Comparison of ENCODE assay signal across 1 cellular context in the genomic region with DNA sequence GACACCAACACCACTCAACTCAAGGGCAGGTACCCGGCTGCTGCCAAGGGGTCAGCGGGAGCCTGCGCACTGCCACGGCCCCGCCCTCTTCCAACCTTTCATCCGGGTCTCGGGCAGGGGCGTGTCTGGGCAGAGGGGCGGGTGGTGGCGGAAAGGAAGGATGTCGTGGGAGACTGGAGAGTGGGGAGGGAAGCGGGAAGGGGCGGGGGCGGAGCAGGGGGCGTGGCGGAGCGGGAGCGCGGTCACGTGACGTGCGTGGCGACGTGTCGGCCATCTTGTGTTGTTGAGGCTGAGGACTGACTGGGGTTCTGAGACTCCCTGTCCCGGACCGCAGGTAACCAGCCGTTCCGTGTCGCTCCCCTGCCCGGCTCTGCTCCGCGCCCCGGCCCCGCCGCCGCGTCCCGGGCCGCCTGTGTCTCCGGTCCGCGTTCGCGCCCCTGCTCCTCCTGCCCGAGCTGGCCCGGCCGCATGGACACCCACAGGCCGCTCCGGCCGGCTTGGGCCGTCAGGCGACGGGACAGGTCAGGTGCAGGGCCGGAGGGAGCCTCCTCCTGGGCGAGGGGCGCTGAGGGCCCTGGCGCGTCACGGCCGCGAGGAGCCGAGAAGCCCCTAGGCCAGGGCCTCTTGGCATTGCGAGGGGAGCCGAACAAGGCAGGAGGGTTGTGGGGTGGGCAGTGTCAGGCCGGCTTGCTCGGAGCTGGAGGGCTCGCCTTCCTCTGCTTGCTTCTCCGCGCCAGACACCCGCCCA.
TF ChIP-seq lines count a peak whose summit lies in the region.

A gene with protein sequence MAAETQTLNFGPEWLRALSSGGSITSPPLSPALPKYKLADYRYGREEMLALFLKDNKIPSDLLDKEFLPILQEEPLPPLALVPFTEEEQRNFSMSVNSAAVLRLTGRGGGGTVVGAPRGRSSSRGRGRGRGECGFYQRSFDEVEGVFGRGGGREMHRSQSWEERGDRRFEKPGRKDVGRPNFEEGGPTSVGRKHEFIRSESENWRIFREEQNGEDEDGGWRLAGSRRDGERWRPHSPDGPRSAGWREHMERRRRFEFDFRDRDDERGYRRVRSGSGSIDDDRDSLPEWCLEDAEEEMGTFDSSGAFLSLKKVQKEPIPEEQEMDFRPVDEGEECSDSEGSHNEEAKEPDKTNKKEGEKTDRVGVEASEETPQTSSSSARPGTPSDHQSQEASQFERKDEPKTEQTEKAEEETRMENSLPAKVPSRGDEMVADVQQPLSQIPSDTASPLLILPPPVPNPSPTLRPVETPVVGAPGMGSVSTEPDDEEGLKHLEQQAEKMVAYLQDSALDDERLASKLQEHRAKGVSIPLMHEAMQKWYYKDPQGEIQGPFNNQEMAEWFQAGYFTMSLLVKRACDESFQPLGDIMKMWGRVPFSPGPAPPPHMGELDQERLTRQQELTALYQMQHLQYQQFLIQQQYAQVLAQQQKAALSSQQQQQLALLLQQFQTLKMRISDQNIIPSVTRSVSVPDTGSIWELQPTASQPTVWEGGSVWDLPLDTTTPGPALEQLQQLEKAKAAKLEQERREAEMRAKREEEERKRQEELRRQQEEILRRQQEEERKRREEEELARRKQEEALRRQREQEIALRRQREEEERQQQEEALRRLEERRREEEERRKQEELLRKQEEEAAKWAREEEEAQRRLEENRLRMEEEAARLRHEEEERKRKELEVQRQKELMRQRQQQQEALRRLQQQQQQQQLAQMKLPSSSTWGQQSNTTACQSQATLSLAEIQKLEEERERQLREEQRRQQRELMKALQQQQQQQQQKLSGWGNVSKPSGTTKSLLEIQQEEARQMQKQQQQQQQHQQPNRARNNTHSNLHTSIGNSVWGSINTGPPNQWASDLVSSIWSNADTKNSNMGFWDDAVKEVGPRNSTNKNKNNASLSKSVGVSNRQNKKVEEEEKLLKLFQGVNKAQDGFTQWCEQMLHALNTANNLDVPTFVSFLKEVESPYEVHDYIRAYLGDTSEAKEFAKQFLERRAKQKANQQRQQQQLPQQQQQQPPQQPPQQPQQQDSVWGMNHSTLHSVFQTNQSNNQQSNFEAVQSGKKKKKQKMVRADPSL (N-terminal part only) (plus strand): TSS at position 273 of the 748 bp plus-strand sequence. CDS start 37,867 bp downstream, outside the sequence.

TF ChIP-seq in HepG2, 621 proteins besides CTCF, POLR2A, EP300 and RAD21 (continued from another document):
- TF ChIP-seq, protein P1, sequence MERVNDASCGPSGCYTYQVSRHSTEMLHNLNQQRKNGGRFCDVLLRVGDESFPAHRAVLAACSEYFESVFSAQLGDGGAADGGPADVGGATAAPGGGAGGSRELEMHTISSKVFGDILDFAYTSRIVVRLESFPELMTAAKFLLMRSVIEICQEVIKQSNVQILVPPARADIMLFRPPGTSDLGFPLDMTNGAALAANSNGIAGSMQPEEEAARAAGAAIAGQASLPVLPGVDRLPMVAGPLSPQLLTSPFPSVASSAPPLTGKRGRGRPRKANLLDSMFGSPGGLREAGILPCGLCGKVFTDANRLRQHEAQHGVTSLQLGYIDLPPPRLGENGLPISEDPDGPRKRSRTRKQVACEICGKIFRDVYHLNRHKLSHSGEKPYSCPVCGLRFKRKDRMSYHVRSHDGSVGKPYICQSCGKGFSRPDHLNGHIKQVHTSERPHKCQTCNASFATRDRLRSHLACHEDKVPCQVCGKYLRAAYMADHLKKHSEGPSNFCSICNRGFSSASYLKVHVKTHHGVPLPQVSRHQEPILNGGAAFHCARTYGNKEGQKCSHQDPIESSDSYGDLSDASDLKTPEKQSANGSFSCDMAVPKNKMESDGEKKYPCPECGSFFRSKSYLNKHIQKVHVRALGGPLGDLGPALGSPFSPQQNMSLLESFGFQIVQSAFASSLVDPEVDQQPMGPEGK (CRISPR knock-in tag; IDR thresholded peaks at IDR 0.05), result peak; percentile 74
- peak; percentile 18; the same call in 1 of the 2 replicates for TF ChIP-seq REPIN1 (CRISPR knock-in tag; IDR thresholded peaks at IDR 0.05; ENCODE audit: borderline replicate concordance, low read depth)
- peak; percentile 66; the same call in 1 of the 2 replicates for TF ChIP-seq PHF20 (CRISPR knock-in tag; IDR thresholded peaks at IDR 0.05)
- 0 out of 2 replicates have a peak, but pooled peaks have one; percentile 49 for TF ChIP-seq ZNF383 (CRISPR knock-in tag; IDR thresholded peaks at IDR 0.05; ENCODE audit: borderline replicate concordance)
- no peak for TF ChIP-seq PCBP1 (IDR thresholded peaks at IDR 0.05; ENCODE audit: borderline replicate concordance, low read depth, low read length)
- TF ChIP-seq, protein P2, sequence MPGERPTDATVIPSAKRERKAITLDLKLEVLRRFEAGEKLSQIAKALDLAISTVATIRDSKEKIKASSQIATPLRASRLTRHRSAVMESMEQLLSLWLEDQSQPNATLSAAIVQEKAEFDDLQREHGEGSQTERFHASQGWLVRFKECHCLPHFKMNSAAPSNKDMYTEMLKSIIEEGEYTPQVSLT (CRISPR knock-in tag; IDR thresholded peaks at IDR 0.05; ENCODE audit: borderline replicate concordance, low read depth), result no peak
- peak; percentile 58 for TF ChIP-seq ZNF567 (CRISPR knock-in tag; IDR thresholded peaks at IDR 0.05; ENCODE audit: borderline replicate concordance)
- TF ChIP-seq MYNN (CRISPR knock-in tag; IDR thresholded peaks at IDR 0.05; ENCODE audit: low read depth), result peak; percentile 38; the same call in 1 of the 2 replicates
- TF ChIP-seq ATRX (CRISPR knock-in tag; IDR thresholded peaks at IDR 0.05; ENCODE audit: borderline replicate concordance), result peak; percentile 89; the same call in 1 of the 2 replicates
- TF ChIP-seq, protein P3, sequence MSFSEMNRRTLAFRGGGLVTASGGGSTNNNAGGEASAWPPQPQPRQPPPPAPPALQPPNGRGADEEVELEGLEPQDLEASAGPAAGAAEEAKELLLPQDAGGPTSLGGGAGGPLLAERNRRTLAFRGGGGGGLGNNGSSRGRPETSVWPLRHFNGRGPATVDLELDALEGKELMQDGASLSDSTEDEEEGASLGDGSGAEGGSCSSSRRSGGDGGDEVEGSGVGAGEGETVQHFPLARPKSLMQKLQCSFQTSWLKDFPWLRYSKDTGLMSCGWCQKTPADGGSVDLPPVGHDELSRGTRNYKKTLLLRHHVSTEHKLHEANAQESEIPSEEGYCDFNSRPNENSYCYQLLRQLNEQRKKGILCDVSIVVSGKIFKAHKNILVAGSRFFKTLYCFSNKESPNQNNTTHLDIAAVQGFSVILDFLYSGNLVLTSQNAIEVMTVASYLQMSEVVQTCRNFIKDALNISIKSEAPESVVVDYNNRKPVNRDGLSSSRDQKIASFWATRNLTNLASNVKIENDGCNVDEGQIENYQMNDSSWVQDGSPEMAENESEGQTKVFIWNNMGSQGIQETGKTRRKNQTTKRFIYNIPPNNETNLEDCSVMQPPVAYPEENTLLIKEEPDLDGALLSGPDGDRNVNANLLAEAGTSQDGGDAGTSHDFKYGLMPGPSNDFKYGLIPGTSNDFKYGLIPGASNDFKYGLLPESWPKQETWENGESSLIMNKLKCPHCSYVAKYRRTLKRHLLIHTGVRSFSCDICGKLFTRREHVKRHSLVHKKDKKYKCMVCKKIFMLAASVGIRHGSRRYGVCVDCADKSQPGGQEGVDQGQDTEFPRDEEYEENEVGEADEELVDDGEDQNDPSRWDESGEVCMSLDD (CRISPR knock-in tag; IDR thresholded peaks at IDR 0.05; ENCODE audit: borderline replicate concordance), result 0 out of 2 replicates have a peak, but pooled peaks have one; percentile 57
- peak; percentile 36; the same call in 1 of the 2 replicates for TF ChIP-seq ZSCAN25 (CRISPR knock-in tag; IDR thresholded peaks at IDR 0.05)
- TF ChIP-seq ZNF335 (CRISPR knock-in tag; IDR thresholded peaks at IDR 0.05), result 0 out of 2 replicates have a peak, but pooled peaks have one; percentile 9
- peak; percentile 60; the same call in 1 of the 2 replicates for TF ChIP-seq TOE1 (CRISPR knock-in tag; IDR thresholded peaks at IDR 0.05)
- no peak for TF ChIP-seq NFIB (CRISPR knock-in tag; IDR thresholded peaks at IDR 0.05; ENCODE audit: borderline replicate concordance)
- TF ChIP-seq, protein P4, sequence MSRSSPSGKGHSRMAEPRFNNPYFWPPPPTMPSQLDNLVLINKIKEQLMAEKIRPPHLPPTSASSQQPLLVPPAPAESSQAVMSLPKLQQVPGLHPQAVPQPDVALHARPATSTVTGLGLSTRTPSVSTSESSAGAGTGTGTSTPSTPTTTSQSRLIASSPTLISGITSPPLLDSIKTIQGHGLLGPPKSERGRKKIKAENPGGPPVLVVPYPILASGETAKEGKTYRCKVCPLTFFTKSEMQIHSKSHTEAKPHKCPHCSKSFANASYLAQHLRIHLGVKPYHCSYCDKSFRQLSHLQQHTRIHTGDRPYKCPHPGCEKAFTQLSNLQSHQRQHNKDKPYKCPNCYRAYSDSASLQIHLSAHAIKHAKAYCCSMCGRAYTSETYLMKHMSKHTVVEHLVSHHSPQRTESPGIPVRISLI (CRISPR knock-in tag; IDR thresholded peaks at IDR 0.05; ENCODE audit: borderline replicate concordance), result peak; percentile 48; the same call in 1 of the 2 replicates
- peak; percentile 87 for TF ChIP-seq SRY (CRISPR knock-in tag; IDR thresholded peaks at IDR 0.05)
- no peak for TF ChIP-seq ZNF460 (CRISPR knock-in tag; IDR thresholded peaks at IDR 0.05; ENCODE audit: borderline replicate concordance)
- 0 out of 2 replicates have a peak, but pooled peaks have one; percentile 75 for TF ChIP-seq CBX5 (CRISPR knock-in tag; IDR thresholded peaks at IDR 0.05; ENCODE audit: borderline replicate concordance)
- peak; percentile 94; the same call in 1 of the 2 replicates for TF ChIP-seq ZFYVE20 (CRISPR knock-in tag; IDR thresholded peaks at IDR 0.05; ENCODE audit: borderline replicate concordance, low read depth)
- no peak for TF ChIP-seq NCOA5 (CRISPR knock-in tag; IDR thresholded peaks at IDR 0.05)
- TF ChIP-seq, protein P5, sequence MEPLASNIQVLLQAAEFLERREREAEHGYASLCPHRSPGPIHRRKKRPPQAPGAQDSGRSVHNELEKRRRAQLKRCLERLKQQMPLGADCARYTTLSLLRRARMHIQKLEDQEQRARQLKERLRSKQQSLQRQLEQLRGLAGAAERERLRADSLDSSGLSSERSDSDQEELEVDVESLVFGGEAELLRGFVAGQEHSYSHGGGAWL (CRISPR knock-in tag; IDR thresholded peaks at IDR 0.05), result peak; percentile 93
- TF ChIP-seq, protein P6, sequence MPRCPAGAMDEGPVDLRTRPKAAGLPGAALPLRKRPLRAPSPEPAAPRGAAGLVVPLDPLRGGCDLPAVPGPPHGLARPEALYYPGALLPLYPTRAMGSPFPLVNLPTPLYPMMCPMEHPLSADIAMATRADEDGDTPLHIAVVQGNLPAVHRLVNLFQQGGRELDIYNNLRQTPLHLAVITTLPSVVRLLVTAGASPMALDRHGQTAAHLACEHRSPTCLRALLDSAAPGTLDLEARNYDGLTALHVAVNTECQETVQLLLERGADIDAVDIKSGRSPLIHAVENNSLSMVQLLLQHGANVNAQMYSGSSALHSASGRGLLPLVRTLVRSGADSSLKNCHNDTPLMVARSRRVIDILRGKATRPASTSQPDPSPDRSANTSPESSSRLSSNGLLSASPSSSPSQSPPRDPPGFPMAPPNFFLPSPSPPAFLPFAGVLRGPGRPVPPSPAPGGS (CRISPR knock-in tag; IDR thresholded peaks at IDR 0.05), result peak; percentile 91; the same call in 1 of the 2 replicates
- TF ChIP-seq KDM5A (IDR thresholded peaks at IDR 0.05; ENCODE audit: borderline replicate concordance, low read length), result peak; percentile 79; the same call in 1 of the 2 replicates
- TF ChIP-seq, protein P7, sequence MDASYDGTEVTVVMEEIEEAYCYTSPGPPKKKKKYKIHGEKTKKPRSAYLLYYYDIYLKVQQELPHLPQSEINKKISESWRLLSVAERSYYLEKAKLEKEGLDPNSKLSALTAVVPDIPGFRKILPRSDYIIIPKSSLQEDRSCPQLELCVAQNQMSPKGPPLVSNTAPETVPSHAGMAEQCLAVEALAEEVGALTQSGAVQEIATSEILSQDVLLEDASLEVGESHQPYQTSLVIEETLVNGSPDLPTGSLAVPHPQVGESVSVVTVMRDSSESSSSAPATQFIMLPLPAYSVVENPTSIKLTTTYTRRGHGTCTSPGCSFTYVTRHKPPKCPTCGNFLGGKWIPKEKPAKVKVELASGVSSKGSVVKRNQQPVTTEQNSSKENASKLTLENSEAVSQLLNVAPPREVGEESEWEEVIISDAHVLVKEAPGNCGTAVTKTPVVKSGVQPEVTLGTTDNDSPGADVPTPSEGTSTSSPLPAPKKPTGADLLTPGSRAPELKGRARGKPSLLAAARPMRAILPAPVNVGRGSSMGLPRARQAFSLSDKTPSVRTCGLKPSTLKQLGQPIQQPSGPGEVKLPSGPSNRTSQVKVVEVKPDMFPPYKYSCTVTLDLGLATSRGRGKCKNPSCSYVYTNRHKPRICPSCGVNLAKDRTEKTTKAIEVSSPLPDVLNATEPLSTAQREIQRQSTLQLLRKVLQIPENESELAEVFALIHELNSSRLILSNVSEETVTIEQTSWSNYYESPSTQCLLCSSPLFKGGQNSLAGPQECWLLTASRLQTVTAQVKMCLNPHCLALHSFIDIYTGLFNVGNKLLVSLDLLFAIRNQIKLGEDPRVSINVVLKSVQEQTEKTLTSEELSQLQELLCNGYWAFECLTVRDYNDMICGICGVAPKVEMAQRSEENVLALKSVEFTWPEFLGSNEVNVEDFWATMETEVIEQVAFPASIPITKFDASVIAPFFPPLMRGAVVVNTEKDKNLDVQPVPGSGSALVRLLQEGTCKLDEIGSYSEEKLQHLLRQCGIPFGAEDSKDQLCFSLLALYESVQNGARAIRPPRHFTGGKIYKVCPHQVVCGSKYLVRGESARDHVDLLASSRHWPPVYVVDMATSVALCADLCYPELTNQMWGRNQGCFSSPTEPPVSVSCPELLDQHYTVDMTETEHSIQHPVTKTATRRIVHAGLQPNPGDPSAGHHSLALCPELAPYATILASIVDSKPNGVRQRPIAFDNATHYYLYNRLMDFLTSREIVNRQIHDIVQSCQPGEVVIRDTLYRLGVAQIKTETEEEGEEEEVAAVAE (CRISPR knock-in tag; IDR thresholded peaks at IDR 0.05; ENCODE audit: borderline replicate concordance), result peak; percentile 20
- 0 out of 2 replicates have a peak, but pooled peaks have one; percentile 38 for TF ChIP-seq TRIM24 (CRISPR knock-in tag; IDR thresholded peaks at IDR 0.05)
- TF ChIP-seq STAG1 (CRISPR knock-in tag; IDR thresholded peaks at IDR 0.05), result no peak
- peak; percentile 59 for TF ChIP-seq CBFB (CRISPR knock-in tag; IDR thresholded peaks at IDR 0.05)
